1 cellular context compared by ENCODE assay signal in the genomic region with DNA sequence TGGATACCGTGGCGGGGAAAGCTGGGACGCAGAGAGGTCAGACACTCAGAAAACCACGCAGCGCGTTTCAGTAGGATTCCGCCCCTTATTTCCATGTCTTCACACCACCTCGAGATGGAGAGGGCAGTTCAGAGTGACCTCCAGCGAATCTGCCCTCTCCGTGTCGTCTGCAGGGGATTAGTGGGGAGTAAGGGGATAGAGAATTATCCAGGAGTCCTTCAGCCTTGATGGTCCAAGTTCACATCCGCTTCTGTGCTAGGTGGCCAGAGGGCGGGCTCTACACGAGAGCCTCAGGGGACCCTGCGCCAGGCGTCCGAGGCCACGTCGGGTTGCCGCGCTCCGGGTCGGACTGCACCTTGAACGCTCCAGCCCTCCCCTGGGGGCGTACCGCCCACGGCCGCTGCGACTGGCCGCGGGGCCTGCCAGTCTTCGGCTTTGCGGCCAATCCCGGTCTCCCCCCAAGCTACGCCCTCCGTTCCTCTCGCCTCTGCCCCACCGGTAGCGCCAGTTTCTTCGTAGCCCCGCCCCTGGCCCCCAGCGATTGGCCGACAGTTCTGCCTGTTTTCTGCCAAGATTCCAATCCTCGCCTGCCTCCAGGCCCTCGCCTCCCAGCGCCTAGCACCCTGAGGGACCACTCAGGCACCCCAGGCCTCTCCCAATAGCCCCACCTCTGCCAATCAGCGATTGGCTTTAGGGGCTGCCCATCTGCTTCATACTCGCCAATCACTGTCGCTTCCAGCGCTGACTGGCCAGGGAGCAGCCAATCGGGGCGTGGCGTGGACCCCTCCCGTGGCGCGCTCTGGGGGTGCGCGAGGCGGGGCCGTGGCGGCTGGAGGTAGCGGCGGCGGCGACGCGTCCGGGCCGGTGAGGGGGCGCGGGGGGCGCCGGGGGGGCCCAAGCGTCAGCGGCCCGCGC.
TF ChIP-seq lines count a peak whose summit lies in the region.

A gene with protein sequence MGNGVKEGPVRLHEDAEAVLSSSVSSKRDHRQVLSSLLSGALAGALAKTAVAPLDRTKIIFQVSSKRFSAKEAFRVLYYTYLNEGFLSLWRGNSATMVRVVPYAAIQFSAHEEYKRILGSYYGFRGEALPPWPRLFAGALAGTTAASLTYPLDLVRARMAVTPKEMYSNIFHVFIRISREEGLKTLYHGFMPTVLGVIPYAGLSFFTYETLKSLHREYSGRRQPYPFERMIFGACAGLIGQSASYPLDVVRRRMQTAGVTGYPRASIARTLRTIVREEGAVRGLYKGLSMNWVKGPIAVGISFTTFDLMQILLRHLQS (plus strand): TSS at position 812 of the 915 bp plus-strand sequence. CDS start 32,131 bp downstream, outside the sequence.

TF ChIP-seq in K562, 482 proteins besides CTCF, POLR2A, EP300 and RAD21 (continued from another document and continues in another):
- TF ChIP-seq, protein P1, sequence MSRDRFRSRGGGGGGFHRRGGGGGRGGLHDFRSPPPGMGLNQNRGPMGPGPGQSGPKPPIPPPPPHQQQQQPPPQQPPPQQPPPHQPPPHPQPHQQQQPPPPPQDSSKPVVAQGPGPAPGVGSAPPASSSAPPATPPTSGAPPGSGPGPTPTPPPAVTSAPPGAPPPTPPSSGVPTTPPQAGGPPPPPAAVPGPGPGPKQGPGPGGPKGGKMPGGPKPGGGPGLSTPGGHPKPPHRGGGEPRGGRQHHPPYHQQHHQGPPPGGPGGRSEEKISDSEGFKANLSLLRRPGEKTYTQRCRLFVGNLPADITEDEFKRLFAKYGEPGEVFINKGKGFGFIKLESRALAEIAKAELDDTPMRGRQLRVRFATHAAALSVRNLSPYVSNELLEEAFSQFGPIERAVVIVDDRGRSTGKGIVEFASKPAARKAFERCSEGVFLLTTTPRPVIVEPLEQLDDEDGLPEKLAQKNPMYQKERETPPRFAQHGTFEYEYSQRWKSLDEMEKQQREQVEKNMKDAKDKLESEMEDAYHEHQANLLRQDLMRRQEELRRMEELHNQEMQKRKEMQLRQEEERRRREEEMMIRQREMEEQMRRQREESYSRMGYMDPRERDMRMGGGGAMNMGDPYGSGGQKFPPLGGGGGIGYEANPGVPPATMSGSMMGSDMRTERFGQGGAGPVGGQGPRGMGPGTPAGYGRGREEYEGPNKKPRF (IDR thresholded peaks at IDR 0.05; ENCODE audit: low read depth, low read length): no peak
- TF ChIP-seq SMAD2 (IDR thresholded peaks at IDR 0.05; ENCODE audit: low read depth, low read length) (no peak), BMI1 (IDR thresholded peaks at IDR 0.05; ENCODE audit: low read length) (no peak), DNMT1 (IDR thresholded peaks at IDR 0.05) (no peak), MXI1 (IDR thresholded peaks at IDR 0.05; ENCODE audit: low read depth, low read length) (no peak; the same call in 1 of the 2 replicates), HOXB6 (CRISPR knock-in tag; IDR thresholded peaks at IDR 0.05; ENCODE audit: borderline replicate concordance) (no peak), RBM15 (IDR thresholded peaks at IDR 0.05; ENCODE audit: insufficient read depth, low read length) (no peak), GTF2F1 (IDR thresholded peaks at IDR 0.05; ENCODE audit: low read depth, low read length) (no peak), SRSF7 (optimal IDR thresholded peaks at IDR 0.05; ENCODE audit: low read depth, low read length) (no peak), BACH1 (tag; IDR thresholded peaks at IDR 0.05) (no peak), MCM3 (IDR thresholded peaks at IDR 0.05) (no peak), SRSF9 (IDR thresholded peaks at IDR 0.05; ENCODE audit: borderline replicate concordance, low read depth, low read length) (no peak), POLR2H (tag; IDR thresholded peaks at IDR 0.05; ENCODE audit: low read depth) (peak; percentile 25; the same call in 1 of the 2 replicates), NR2C2 (CRISPR knock-in tag; IDR thresholded peaks at IDR 0.05) (no peak), NR2C2 (tag; IDR thresholded peaks at IDR 0.05) (peak; percentile 58), HSF4 (CRISPR knock-in tag; IDR thresholded peaks at IDR 0.05; ENCODE audit: borderline replicate concordance) (no peak), CCNT2 (IDR thresholded peaks at IDR 0.05; ENCODE audit: borderline replicate concordance, extremely low read depth, insufficient read length, low read depth, low read length) (peak; percentile 76), ZKSCAN3 (CRISPR knock-in tag; IDR thresholded peaks at IDR 0.05) (no peak), NUFIP1 (IDR thresholded peaks at IDR 0.05; ENCODE audit: partially characterized antibody) (no peak), HDAC1 (IDR thresholded peaks at IDR 0.05) (peak; percentile 2 to 53; a peak in 1 of 4 replicates), ZNF589 (CRISPR knock-in tag; IDR thresholded peaks at IDR 0.05; ENCODE audit: low read depth) (0 out of 2 replicates have a peak, but pooled peaks have one; percentile 42), BCOR (IDR thresholded peaks at IDR 0.05) (no peak), NCOA6 (IDR thresholded peaks at IDR 0.05) (no peak; the same call in 1 of the 2 replicates), SOX6 (IDR thresholded peaks at IDR 0.05) (0 out of 2 replicates have a peak, but pooled peaks have one; percentile 12), ZNF551 (CRISPR knock-in tag; IDR thresholded peaks at IDR 0.05) (no peak), MAZ (CRISPR knock-in tag; conservative IDR thresholded peaks at IDR 0.05 in 1 of 2, IDR thresholded peaks at IDR 0.05 in 1 of 2) (peak; percentile 68 to 91; a peak in 3 of 4 replicates)
- TF ChIP-seq, protein P2, sequence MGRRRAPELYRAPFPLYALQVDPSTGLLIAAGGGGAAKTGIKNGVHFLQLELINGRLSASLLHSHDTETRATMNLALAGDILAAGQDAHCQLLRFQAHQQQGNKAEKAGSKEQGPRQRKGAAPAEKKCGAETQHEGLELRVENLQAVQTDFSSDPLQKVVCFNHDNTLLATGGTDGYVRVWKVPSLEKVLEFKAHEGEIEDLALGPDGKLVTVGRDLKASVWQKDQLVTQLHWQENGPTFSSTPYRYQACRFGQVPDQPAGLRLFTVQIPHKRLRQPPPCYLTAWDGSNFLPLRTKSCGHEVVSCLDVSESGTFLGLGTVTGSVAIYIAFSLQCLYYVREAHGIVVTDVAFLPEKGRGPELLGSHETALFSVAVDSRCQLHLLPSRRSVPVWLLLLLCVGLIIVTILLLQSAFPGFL (CRISPR knock-in tag; IDR thresholded peaks at IDR 0.05): no peak
- TF ChIP-seq, protein P3, sequence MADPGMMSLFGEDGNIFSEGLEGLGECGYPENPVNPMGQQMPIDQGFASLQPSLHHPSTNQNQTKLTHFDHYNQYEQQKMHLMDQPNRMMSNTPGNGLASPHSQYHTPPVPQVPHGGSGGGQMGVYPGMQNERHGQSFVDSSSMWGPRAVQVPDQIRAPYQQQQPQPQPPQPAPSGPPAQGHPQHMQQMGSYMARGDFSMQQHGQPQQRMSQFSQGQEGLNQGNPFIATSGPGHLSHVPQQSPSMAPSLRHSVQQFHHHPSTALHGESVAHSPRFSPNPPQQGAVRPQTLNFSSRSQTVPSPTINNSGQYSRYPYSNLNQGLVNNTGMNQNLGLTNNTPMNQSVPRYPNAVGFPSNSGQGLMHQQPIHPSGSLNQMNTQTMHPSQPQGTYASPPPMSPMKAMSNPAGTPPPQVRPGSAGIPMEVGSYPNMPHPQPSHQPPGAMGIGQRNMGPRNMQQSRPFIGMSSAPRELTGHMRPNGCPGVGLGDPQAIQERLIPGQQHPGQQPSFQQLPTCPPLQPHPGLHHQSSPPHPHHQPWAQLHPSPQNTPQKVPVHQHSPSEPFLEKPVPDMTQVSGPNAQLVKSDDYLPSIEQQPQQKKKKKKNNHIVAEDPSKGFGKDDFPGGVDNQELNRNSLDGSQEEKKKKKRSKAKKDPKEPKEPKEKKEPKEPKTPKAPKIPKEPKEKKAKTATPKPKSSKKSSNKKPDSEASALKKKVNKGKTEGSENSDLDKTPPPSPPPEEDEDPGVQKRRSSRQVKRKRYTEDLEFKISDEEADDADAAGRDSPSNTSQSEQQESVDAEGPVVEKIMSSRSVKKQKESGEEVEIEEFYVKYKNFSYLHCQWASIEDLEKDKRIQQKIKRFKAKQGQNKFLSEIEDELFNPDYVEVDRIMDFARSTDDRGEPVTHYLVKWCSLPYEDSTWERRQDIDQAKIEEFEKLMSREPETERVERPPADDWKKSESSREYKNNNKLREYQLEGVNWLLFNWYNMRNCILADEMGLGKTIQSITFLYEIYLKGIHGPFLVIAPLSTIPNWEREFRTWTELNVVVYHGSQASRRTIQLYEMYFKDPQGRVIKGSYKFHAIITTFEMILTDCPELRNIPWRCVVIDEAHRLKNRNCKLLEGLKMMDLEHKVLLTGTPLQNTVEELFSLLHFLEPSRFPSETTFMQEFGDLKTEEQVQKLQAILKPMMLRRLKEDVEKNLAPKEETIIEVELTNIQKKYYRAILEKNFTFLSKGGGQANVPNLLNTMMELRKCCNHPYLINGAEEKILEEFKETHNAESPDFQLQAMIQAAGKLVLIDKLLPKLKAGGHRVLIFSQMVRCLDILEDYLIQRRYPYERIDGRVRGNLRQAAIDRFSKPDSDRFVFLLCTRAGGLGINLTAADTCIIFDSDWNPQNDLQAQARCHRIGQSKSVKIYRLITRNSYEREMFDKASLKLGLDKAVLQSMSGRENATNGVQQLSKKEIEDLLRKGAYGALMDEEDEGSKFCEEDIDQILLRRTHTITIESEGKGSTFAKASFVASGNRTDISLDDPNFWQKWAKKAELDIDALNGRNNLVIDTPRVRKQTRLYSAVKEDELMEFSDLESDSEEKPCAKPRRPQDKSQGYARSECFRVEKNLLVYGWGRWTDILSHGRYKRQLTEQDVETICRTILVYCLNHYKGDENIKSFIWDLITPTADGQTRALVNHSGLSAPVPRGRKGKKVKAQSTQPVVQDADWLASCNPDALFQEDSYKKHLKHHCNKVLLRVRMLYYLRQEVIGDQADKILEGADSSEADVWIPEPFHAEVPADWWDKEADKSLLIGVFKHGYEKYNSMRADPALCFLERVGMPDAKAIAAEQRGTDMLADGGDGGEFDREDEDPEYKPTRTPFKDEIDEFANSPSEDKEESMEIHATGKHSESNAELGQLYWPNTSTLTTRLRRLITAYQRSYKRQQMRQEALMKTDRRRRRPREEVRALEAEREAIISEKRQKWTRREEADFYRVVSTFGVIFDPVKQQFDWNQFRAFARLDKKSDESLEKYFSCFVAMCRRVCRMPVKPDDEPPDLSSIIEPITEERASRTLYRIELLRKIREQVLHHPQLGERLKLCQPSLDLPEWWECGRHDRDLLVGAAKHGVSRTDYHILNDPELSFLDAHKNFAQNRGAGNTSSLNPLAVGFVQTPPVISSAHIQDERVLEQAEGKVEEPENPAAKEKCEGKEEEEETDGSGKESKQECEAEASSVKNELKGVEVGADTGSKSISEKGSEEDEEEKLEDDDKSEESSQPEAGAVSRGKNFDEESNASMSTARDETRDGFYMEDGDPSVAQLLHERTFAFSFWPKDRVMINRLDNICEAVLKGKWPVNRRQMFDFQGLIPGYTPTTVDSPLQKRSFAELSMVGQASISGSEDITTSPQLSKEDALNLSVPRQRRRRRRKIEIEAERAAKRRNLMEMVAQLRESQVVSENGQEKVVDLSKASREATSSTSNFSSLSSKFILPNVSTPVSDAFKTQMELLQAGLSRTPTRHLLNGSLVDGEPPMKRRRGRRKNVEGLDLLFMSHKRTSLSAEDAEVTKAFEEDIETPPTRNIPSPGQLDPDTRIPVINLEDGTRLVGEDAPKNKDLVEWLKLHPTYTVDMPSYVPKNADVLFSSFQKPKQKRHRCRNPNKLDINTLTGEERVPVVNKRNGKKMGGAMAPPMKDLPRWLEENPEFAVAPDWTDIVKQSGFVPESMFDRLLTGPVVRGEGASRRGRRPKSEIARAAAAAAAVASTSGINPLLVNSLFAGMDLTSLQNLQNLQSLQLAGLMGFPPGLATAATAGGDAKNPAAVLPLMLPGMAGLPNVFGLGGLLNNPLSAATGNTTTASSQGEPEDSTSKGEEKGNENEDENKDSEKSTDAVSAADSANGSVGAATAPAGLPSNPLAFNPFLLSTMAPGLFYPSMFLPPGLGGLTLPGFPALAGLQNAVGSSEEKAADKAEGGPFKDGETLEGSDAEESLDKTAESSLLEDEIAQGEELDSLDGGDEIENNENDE (IDR thresholded peaks at IDR 0.05; ENCODE audit: low read depth, low read length): no peak
- TF ChIP-seq, protein P4, sequence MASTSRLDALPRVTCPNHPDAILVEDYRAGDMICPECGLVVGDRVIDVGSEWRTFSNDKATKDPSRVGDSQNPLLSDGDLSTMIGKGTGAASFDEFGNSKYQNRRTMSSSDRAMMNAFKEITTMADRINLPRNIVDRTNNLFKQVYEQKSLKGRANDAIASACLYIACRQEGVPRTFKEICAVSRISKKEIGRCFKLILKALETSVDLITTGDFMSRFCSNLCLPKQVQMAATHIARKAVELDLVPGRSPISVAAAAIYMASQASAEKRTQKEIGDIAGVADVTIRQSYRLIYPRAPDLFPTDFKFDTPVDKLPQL (IDR thresholded peaks at IDR 0.05; ENCODE audit: extremely low read depth, insufficient read length): no peak
- TF ChIP-seq, protein P5, sequence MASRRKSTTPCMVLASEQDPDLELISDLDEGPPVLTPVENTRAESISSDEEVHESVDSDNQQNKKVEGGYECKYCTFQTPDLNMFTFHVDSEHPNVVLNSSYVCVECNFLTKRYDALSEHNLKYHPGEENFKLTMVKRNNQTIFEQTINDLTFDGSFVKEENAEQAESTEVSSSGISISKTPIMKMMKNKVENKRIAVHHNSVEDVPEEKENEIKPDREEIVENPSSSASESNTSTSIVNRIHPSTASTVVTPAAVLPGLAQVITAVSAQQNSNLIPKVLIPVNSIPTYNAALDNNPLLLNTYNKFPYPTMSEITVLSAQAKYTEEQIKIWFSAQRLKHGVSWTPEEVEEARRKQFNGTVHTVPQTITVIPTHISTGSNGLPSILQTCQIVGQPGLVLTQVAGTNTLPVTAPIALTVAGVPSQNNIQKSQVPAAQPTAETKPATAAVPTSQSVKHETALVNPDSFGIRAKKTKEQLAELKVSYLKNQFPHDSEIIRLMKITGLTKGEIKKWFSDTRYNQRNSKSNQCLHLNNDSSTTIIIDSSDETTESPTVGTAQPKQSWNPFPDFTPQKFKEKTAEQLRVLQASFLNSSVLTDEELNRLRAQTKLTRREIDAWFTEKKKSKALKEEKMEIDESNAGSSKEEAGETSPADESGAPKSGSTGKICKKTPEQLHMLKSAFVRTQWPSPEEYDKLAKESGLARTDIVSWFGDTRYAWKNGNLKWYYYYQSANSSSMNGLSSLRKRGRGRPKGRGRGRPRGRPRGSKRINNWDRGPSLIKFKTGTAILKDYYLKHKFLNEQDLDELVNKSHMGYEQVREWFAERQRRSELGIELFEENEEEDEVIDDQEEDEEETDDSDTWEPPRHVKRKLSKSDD (conservative IDR thresholded peaks at IDR 0.05; ENCODE audit: low read length): no peak
- TF ChIP-seq, protein P6, sequence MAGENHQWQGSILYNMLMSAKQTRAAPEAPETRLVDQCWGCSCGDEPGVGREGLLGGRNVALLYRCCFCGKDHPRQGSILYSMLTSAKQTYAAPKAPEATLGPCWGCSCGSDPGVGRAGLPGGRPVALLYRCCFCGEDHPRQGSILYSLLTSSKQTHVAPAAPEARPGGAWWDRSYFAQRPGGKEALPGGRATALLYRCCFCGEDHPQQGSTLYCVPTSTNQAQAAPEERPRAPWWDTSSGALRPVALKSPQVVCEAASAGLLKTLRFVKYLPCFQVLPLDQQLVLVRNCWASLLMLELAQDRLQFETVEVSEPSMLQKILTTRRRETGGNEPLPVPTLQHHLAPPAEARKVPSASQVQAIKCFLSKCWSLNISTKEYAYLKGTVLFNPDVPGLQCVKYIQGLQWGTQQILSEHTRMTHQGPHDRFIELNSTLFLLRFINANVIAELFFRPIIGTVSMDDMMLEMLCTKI (IDR thresholded peaks at IDR 0.05; ENCODE audit: partially characterized antibody): no peak
- TF ChIP-seq, protein P7, sequence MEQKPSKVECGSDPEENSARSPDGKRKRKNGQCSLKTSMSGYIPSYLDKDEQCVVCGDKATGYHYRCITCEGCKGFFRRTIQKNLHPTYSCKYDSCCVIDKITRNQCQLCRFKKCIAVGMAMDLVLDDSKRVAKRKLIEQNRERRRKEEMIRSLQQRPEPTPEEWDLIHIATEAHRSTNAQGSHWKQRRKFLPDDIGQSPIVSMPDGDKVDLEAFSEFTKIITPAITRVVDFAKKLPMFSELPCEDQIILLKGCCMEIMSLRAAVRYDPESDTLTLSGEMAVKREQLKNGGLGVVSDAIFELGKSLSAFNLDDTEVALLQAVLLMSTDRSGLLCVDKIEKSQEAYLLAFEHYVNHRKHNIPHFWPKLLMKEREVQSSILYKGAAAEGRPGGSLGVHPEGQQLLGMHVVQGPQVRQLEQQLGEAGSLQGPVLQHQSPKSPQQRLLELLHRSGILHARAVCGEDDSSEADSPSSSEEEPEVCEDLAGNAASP (IDR thresholded peaks at IDR 0.05): no peak
